In genomic region chr1:202365092-202365815, GRCh38 we compare ENCODE assay signal across 13 cellular contexts. TPM values are rescaled to one million over a fixed set of nuclear protein-coding genes. Genes with fewer than 3 reads are reported as not detected.
DNase-seq lines count a peak whose midpoint lies in the region; ATAC-seq and TF ChIP-seq lines count a peak whose summit lies in the region.
"Had no signal": no experiment of that assay in that cellular context is flagged by ENCODE, and none has a peak within 500 bp of the region (broad histone marks: within the 10 kb centered on the region; RNA-seq: fewer than 3 reads in every experiment).

No MANE protein-coding gene starts in this region.

- peaks cover 29% of the 10 kb centered on the region for H3K4me1 ChIP-seq in iPS-18a (ENCODE audit: control insufficient read depth, low read depth, low read length)
- H3K4me1 ChIP-seq: adrenal gland had no signal

- H3K36me3 ChIP-seq in iPS-18a (ENCODE audit: control insufficient read depth, low read depth, low read length) = no peaks in the 10 kb centered on the region
- H3K36me3 ChIP-seq: adrenal gland, upper lobe of left lung had no signal

- H3K9me3 ChIP-seq in iPS-18a (ENCODE audit: control insufficient read depth, low read depth, low read length) = peaks cover 2% of the 10 kb centered on the region
- H3K9me3 ChIP-seq: adrenal gland, upper lobe of left lung had no signal

- no peaks in the 10 kb centered on the region for H3K36me3 Mint-ChIP-seq in natural killer cell

- no peak overlapping the region for H3K9ac ChIP-seq in iPS-18a (ENCODE audit: low read length)

- TF ChIP-seq CTCF in AG09309 (IDR thresholded peaks at IDR 0.05; ENCODE audit: control insufficient read depth, insufficient read depth, low read depth, low read length, missing control alignments) (no peak), astrocyte of the spinal cord (IDR thresholded peaks at IDR 0.05; ENCODE audit: low read depth, low read length) (no peak), natural killer cell (IDR thresholded peaks at IDR 0.05) (no peak)

- H3K4me3 ChIP-seq in AG09309 (ENCODE audit: control insufficient read depth, low read depth, low read length) = no peak overlapping the region
- H3K4me3 ChIP-seq in astrocyte of the spinal cord (ENCODE audit: low read depth, low read length) = no peak overlapping the region
- no peak overlapping the region for H3K4me3 ChIP-seq in iPS-18a (ENCODE audit: low read length)
- H3K4me3 ChIP-seq: adrenal gland, GM12878, upper lobe of left lung had no signal

- H3K4me1 Mint-ChIP-seq in natural killer cell = peaks cover 0 to 7% of the 10 kb centered on the region in 2 donors

- no peaks in the 10 kb centered on the region for H3K9me3 Mint-ChIP-seq in natural killer cell

- DNase-seq in AG09309 (ENCODE audit: low read depth) = peak; percentile 41
- DNase-seq in LHCN-M2 (ENCODE audit: low read depth) = peak; percentile 55
- DNase-seq in astrocyte of the spinal cord (ENCODE audit: low read depth, low spot score) = peak; percentile 51
- no peak for DNase-seq in NCI-H146 treated with DMSO at 0.1 percent for 48 hours (lab: John Stamatoyannopoulos, UW; ENCODE audit: unreplicated experiment)
- no peak for DNase-seq in natural killer cell
- DNase-seq in NCI-H2029 treated with DMSO at 0.1 percent for 48 hours (lab: John Stamatoyannopoulos, UW) = no peak
- DNase-seq: adrenal gland, GOT3, occipital lobe, upper lobe of left lung had no signal

- no peak overlapping the region for H3K27ac Mint-ChIP-seq in natural killer cell

- H3K27me3 Mint-ChIP-seq in natural killer cell (ENCODE audit: low read depth in 2 of 2) = no peaks in the 10 kb centered on the region

- no peaks in the 10 kb centered on the region for H3K27me3 ChIP-seq in iPS-18a (ENCODE audit: control insufficient read depth, insufficient read depth, low read length)
- H3K27me3 ChIP-seq: adrenal gland, upper lobe of left lung had no signal

- in situ Hi-C loops in astrocyte of the spinal cord (cut with HindIII; ENCODE audit: low sequenced_read_pairs) = no loop called here

- ATAC-seq in GM21381 (IDR thresholded peaks at IDR 0.05; ENCODE audit: unreplicated experiment) = no peak
- ATAC-seq in natural killer cell = no peak
- ATAC-seq: GM12878 had no signal

- intact Hi-C loops in natural killer cell (cut with micrococcal nuclease) = no loop called here

- H3K4me3 Mint-ChIP-seq in natural killer cell = no peak overlapping the region

- peak overlapping the region; percentile 31 for H3K27ac ChIP-seq in iPS-18a (ENCODE audit: low read length)
- H3K27ac ChIP-seq: adrenal gland, upper lobe of left lung had no signal

RNA-seq across cellular contexts. Expression of gene PPP1R12B, which starts 16.8 kb away (rescaled TPM):
- total RNA-seq in LHCN-M2 (2014; rRNA removed) (4.7 and 9.8 TPM in 2 replicates), natural killer cell (10 to 100 TPM; 27.8 to 47.5 (median 46.5) TPM)
- 3.2 TPM for polyA plus RNA-seq in LHCN-M2 (2012)

RNA-seq across cellular contexts. Expression of gene UBE2T, which starts 23.5 kb away (rescaled TPM):
- total RNA-seq in LHCN-M2 (2014; rRNA removed) (78.4 and 107 TPM in 2 replicates), natural killer cell (1 to 10 TPM in 2 of 3 donors, under 1 TPM in 1; 0.92 to 2.3 (median 1.3) TPM)
- 44.9 TPM for polyA plus RNA-seq in LHCN-M2 (2012)

Comparison
In these comparisons a context has a peak if more than half of its experiments do, and no peak if none do; other contexts are left out.
1. DNase-seq: peak in AG09309 (single experiment), LHCN-M2 (single experiment) and astrocyte of the spinal cord (single experiment); none in NCI-H146 treated with DMSO at 0.1 percent for 48 hours (single experiment), natural killer cell (single experiment) and NCI-H2029 treated with DMSO at 0.1 percent for 48 hours (single experiment).
2. RNA of gene UBE2T, which starts 23.5 kb away (total RNA-seq): 78.4 to 107 TPM in LHCN-M2; 0.92 to 2.3 TPM in natural killer cell; every median in the first group is over 10 times any median in the second.